In genomic region chr4:30770049-30770549, GRCh38 we compare ENCODE assay signal across 1 cellular context.
A peak's percentile ranks its signal among the peaks of the same experiment; 100 is the strongest.
TF ChIP-seq lines count a peak whose summit lies in the region.

No MANE protein-coding gene starts in this region.

TF ChIP-seq in endothelial cell of umbilical vein, 7 proteins besides CTCF, POLR2A, EP300 and RAD21:
- TF ChIP-seq FOS (IDR thresholded peaks at IDR 0.05; ENCODE audit: borderline replicate concordance, insufficient read depth, low read length): peak; percentile 14
- TF ChIP-seq EZH2 (IDR thresholded peaks at IDR 0.05; ENCODE audit: borderline replicate concordance, low read depth, low read length, severe bottlenecking): no peak
- peak; percentile 68 for TF ChIP-seq JUN (IDR thresholded peaks at IDR 0.05; ENCODE audit: borderline replicate concordance, insufficient read depth, insufficient read length, low read depth)
- TF ChIP-seq MAX (IDR thresholded peaks at IDR 0.05; ENCODE audit: insufficient read depth, insufficient read length): no peak
